In the genomic region with DNA sequence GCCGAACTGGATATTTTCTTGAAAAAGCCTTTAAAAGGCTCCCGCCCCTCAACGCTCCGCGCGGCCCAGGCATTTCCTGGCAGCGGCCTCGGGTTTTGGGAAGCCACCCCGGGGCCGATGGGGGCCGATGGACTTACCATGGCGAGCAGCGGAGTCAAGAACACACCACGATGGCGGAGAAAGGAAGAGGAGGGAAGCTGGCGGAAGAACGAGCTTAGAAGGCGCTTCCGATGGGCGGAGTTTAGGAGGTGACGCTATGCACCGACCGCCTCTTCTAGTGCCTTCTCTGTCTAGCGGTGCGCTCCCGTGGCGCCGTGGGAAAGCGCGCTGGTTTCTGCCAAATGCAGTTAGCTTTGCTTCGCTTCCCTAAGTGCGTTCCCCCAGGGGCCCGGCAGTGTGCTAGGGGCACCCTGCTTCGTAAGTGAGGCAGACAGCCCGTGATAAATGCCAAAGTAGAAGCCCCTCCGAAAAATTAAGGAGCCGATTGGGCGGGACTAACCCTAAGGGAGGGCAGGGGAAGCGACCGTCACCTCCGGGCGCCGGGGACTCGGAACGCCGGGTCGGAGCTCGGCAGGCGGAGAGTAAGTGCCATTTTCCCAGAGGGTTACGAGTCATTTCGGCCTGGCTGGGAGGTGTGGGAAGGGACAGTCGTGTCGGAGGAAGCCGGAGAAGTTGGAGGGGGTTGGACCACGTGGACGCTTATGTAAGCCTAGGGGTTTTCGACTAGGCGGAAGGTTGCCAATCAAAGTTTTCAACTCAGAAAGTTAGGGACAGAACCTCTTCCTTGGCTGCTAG, we compare ENCODE assay signal across 8 cellular contexts.
DNase-seq lines count a peak whose midpoint lies in the region; ATAC-seq and TF ChIP-seq lines count a peak whose summit lies in the region.

RPL39 (minus strand) TSS at position 194 of the 795 bp plus-strand sequence; CDS start at position 140, 54 bp downstream.

- peak within 1 kb of the TSS; percentile 79 for H3K4me3 ChIP-seq in astrocyte of the cerebellum (ENCODE audit: low read depth, low read length)

- in situ Hi-C loops in astrocyte of the cerebellum (cut with HindIII; ENCODE audit: low sequenced_read_pairs) = no loop called here

- TF ChIP-seq CTCF in astrocyte of the cerebellum (IDR thresholded peaks at IDR 0.05; ENCODE audit: low read depth, low read length, missing control alignments) = no peak

- peak; percentile 79 for ATAC-seq in GM18517 (IDR thresholded peaks at IDR 0.05; ENCODE audit: unreplicated experiment)
- peak; percentile 84 for ATAC-seq in HG03039 (IDR thresholded peaks at IDR 0.05; ENCODE audit: unreplicated experiment)

- peak; percentile 98 to 99 for DNase-seq in NCI-H2081 (lab: John Stamatoyannopoulos, UW)
- DNase-seq in T-helper 9 cell = peak; percentile 67
- DNase-seq in astrocyte of the cerebellum (ENCODE audit: low read depth) = peak; percentile 72
- peak; percentile 61 for DNase-seq in hepatic stellate cell (ENCODE audit: low spot score)
- peak; percentile 94 for DNase-seq in retina
- no peak for DNase-seq in 8988T
